ENCODE assay signal across 23 cellular contexts in the genomic region with DNA sequence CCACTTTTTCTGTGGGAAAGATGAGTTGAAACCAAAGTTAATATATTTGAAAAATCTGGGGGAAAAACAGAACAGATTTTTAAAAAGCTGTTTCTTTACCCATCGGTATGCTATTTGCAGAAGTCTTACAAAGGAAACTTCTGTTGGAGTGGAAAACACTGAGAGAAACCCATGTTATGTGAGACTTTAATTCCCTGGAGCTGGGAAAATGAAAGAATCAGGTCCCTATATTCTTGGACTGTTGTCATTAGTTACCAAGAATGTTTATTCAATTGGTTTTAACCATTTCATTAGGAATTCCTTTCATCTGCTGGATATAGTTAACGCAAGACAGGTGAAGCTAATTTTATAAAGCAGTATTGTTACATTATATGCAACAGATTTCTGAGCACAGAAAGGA.
DNase-seq lines count a peak whose midpoint lies in the region; TF ChIP-seq lines count a peak whose summit lies in the region.
"Had no signal": no experiment of that assay in that cellular context is flagged by ENCODE, and none has a peak within 500 bp of the region (broad histone marks: within the 10 kb centered on the region; RNA-seq: fewer than 3 reads in every experiment).

No MANE protein-coding gene starts in this region.

- no peak overlapping the region for H3K23ac ChIP-seq in H9 (ENCODE audit: insufficient read length, low read depth, low read length)

- POLR2A ChIA-PET in HEK293 (lab: Yijun Ruan, JAX) = no interaction called here
- POLR2A ChIA-PET in activated CD4-positive, alpha-beta T cell treated with anti-CD3 and anti-CD28 coated beads, Interleukin-2, amount 10 ng/mL, durations not matched to agents 7 days and 5 days (lab: Charles Lee) = no interaction called here

- H3K4me2 ChIP-seq in H9 (ENCODE audit: insufficient read depth, insufficient read length, low read length) = no peak overlapping the region
- H3K4me2 ChIP-seq: A549; BLaER1 treated with 17β-estradiol and CSF1 and Interleukin-3, amounts not matched to agents 10 nM and 100 nM had no signal

- no peak overlapping the region for H2BK120ac ChIP-seq in H9 (ENCODE audit: low read depth, low read length, poor library complexity, severe bottlenecking)

- no peak overlapping the region for H2BK12ac ChIP-seq in H9 (ENCODE audit: insufficient read length, low read depth, low read length)

- H3K4me3 Mint-ChIP-seq in chondrocyte (ENCODE audit: unreplicated experiment) (no peak overlapping the region), H9 (no peak overlapping the region)
- H3K4me3 Mint-ChIP-seq in activated CD4-positive, alpha-beta T cell treated with anti-CD3 and anti-CD28 coated beads, Interleukin-2, amount 10 ng/mL, durations not matched to agents 7 days and 5 days = no peak overlapping the region
- H3K4me3 Mint-ChIP-seq: CD14-positive monocyte; CD4-positive, alpha-beta T cell; CD8-positive, alpha-beta memory T cell; HFFc6 had no signal

- no peaks in the 10 kb centered on the region for H3K27me3 Mint-ChIP-seq in chondrocyte (ENCODE audit: low read depth)
- peaks cover 2% of the 10 kb centered on the region for H3K27me3 Mint-ChIP-seq in activated CD4-positive, alpha-beta T cell treated with anti-CD3 and anti-CD28 coated beads, Interleukin-2, amount 10 ng/mL, durations not matched to agents 7 days and 5 days
- no peaks in the 10 kb centered on the region for H3K27me3 Mint-ChIP-seq in H9 (ENCODE audit: low read depth)

- H2BK15ac ChIP-seq in H9 (ENCODE audit: low read depth, low read length) = no peak overlapping the region

- no peaks in the 10 kb centered on the region for H3K36me3 Mint-ChIP-seq in chondrocyte (ENCODE audit: low read depth)
- no peaks in the 10 kb centered on the region for H3K36me3 Mint-ChIP-seq in activated CD4-positive, alpha-beta T cell treated with anti-CD3 and anti-CD28 coated beads, Interleukin-2, amount 10 ng/mL, durations not matched to agents 7 days and 5 days (ENCODE audit: low read depth)
- H3K36me3 Mint-ChIP-seq in H9 (ENCODE audit: insufficient read depth in 1 of 3, low read depth in 3 of 3) = peaks cover 0 to 2% (median 0%) of the 10 kb centered on the region in 3 experiments; a peak in 3 of 7 replicates
- H3K36me3 Mint-ChIP-seq: CD14-positive monocyte; CD8-positive, alpha-beta memory T cell had no signal

- H3K27ac Mint-ChIP-seq in chondrocyte (ENCODE audit: unreplicated experiment) (peak overlapping the region; percentile 39), H9 (no peak overlapping the region)
- no peak overlapping the region for H3K27ac Mint-ChIP-seq in activated CD4-positive, alpha-beta T cell treated with anti-CD3 and anti-CD28 coated beads, Interleukin-2, amount 10 ng/mL, durations not matched to agents 7 days and 5 days
- H3K27ac Mint-ChIP-seq: CD14-positive monocyte; CD4-positive, alpha-beta T cell; CD8-positive, alpha-beta memory T cell; HFFc6 had no signal

- no peak overlapping the region for H2AK5ac ChIP-seq in H9 (ENCODE audit: insufficient read length, low read length)

- H3K14ac ChIP-seq in H9 (ENCODE audit: insufficient read depth, low read length) = no peak overlapping the region

- H3K9me3 ChIP-seq in HEK293 (ENCODE audit: control insufficient read depth, insufficient read depth, low read depth, low read length) (no peaks in the 10 kb centered on the region), H9 (ENCODE audit: control insufficient read depth, low read depth, low read length) (no peaks in the 10 kb centered on the region)
- H3K9me3 ChIP-seq: A549, BE2C had no signal

- H3K56ac ChIP-seq in H9 (ENCODE audit: insufficient read length, low read depth, low read length) = no peak overlapping the region

- no peak overlapping the region for H2AFZ ChIP-seq in H9 (ENCODE audit: low read length)

- no peak overlapping the region for H2BK20ac ChIP-seq in H9 (ENCODE audit: low read depth, low read length, poor library complexity, severe bottlenecking)

- DNase-seq in COLO829 (ENCODE audit: low spot score) = peak; percentile 8
- DNase-seq in chondrocyte (ENCODE audit: low spot score) = no peak
- peak; percentile 53 for DNase-seq in foreskin melanocyte
- DNase-seq in NCI-H1092 (lab: John Stamatoyannopoulos, UW) = no peak
- DNase-seq in activated CD4-positive, alpha-beta T cell treated with anti-CD3 and anti-CD28 coated beads, Interleukin-2, amount 10 ng/mL, durations not matched to agents 7 days and 5 days = no peak
- no peak for DNase-seq in H9
- DNase-seq in NCI-H446 treated with DMSO at 0.1 percent for 48 hours (lab: John Stamatoyannopoulos, UW) = no peak
- DNase-seq: 8988T; ACHN; AML-193; BE2C; Calu3; CD4-positive, alpha-beta T cell; CD8-positive, alpha-beta memory T cell; COR-L47; DMS53; DND-41; H7; HFFc6 had no signal

- H3K27me3 ChIP-seq in H9 (ENCODE audit: insufficient read depth, low read length) = no peaks in the 10 kb centered on the region
- H3K27me3 ChIP-seq: BLaER1 treated with 17β-estradiol and CSF1 and Interleukin-3, amounts not matched to agents 10 nM and 100 nM had no signal

- H3K23me2 ChIP-seq in H9 (ENCODE audit: insufficient read length, low read depth, low read length, poor library complexity, severe bottlenecking) = no peaks in the 10 kb centered on the region

- H3K9me3 Mint-ChIP-seq in chondrocyte (ENCODE audit: low read depth) (peaks cover 1% of the 10 kb centered on the region), H9 (peaks cover 3 to 6% of the 10 kb centered on the region in 2 experiments; a peak in 3 of 5 replicates)
- no peaks in the 10 kb centered on the region for H3K9me3 Mint-ChIP-seq in activated CD4-positive, alpha-beta T cell treated with anti-CD3 and anti-CD28 coated beads, Interleukin-2, amount 10 ng/mL, durations not matched to agents 7 days and 5 days
- H3K9me3 Mint-ChIP-seq: CD4-positive, alpha-beta T cell had no signal

- no peaks in the 10 kb centered on the region for H3K79me2 ChIP-seq in H9 (ENCODE audit: insufficient read depth, low read length)

- H4K8ac ChIP-seq in H9 (replicated peaks; ENCODE audit: insufficient read length, low read depth, low read length) = no peak overlapping the region

- H4K20me1 ChIP-seq in H9 (ENCODE audit: control insufficient read depth, insufficient read depth, insufficient read length) = no peaks in the 10 kb centered on the region
- H4K20me1 ChIP-seq: BLaER1 treated with 17β-estradiol and CSF1 and Interleukin-3, amounts not matched to agents 10 nM and 100 nM had no signal

- no peak for TF ChIP-seq CTCF in HEK293 (tag by site-specific recombination; IDR thresholded peaks at IDR 0.05)
- no peak for TF ChIP-seq CTCF in chondrocyte (IDR thresholded peaks at IDR 0.05)
- TF ChIP-seq CTCF in H9 (conservative IDR thresholded peaks at IDR 0.05) = no peak

- H3K18ac ChIP-seq in H9 (ENCODE audit: insufficient read length, low read depth, low read length) = no peak overlapping the region

- no peak overlapping the region for H3K27ac ChIP-seq in HEK293 (ENCODE audit: extremely low read depth, low read depth, low read length)
- H3K27ac ChIP-seq in H9 (ENCODE audit: insufficient read length, low read depth, low read length) = no peak overlapping the region
- H3K27ac ChIP-seq: A549; BLaER1 treated with 17β-estradiol and CSF1 and Interleukin-3, amounts not matched to agents 10 nM and 100 nM had no signal

- H3K79me1 ChIP-seq in H9 (ENCODE audit: insufficient read depth, low read depth, low read length, poor library complexity, severe bottlenecking) = no peaks in the 10 kb centered on the region

- no peak overlapping the region for H4K91ac ChIP-seq in H9 (ENCODE audit: insufficient read length, low read depth, low read length)

- H3K4me3 ChIP-seq in HEK293 (ENCODE audit: low read depth, low read length) = no peak overlapping the region
- H3K4me3 ChIP-seq: A549; BLaER1 treated with 17β-estradiol and CSF1 and Interleukin-3, amounts not matched to agents 10 nM and 100 nM had no signal

- WGBS in H9 (ENCODE audit: extremely low coverage, insufficient read length, low lambda C conversion rate) = no CpG with 5 or more reads among the region's 2 CpGs

- CTCF ChIA-PET in HEK293 (lab: Yijun Ruan, JAX) = interaction anchor here (0.7 to 2.7 kb wide), 11 partner anchors 9 to 318 kb away, joined by 3 to 16 read pairs (median 4); no protein-coding TSS in a partner anchor
- CTCF ChIA-PET in activated CD4-positive, alpha-beta T cell treated with anti-CD3 and anti-CD28 coated beads, Interleukin-2, amount 10 ng/mL, durations not matched to agents 7 days and 5 days (lab: Charles Lee) = no interaction called here

- H3K4me1 ChIP-seq in HEK293 (ENCODE audit: control insufficient read depth, insufficient read depth, low read length) (no peaks in the 10 kb centered on the region), H9 (ENCODE audit: insufficient read depth, low read length) (no peaks in the 10 kb centered on the region)
- H3K4me1 ChIP-seq: A549, BE2C had no signal

- no peak overlapping the region for H3K9ac ChIP-seq in H9 (ENCODE audit: extremely low read depth, insufficient read length, low read length)
- H3K9ac ChIP-seq: BLaER1 treated with 17β-estradiol and CSF1 and Interleukin-3, amounts not matched to agents 10 nM and 100 nM had no signal

- H3K4me1 Mint-ChIP-seq in chondrocyte (ENCODE audit: low read depth) (peaks cover 64% of the 10 kb centered on the region), H9 (peaks cover 7 to 10% of the 10 kb centered on the region in 2 experiments)
- H3K4me1 Mint-ChIP-seq in activated CD4-positive, alpha-beta T cell treated with anti-CD3 and anti-CD28 coated beads, Interleukin-2, amount 10 ng/mL, durations not matched to agents 7 days and 5 days = no peaks in the 10 kb centered on the region
- H3K4me1 Mint-ChIP-seq: CD14-positive monocyte; CD8-positive, alpha-beta memory T cell had no signal

- H3K36me3 ChIP-seq in HEK293 (ENCODE audit: control insufficient read depth in 2 of 2, insufficient read depth in 1 of 2, low read length in 2 of 2) = no peaks in the 10 kb centered on the region
- H3K36me3 ChIP-seq: BE2C; BLaER1 treated with 17β-estradiol and CSF1 and Interleukin-3, amounts not matched to agents 10 nM and 100 nM had no signal

- H4K5ac ChIP-seq in H9 (ENCODE audit: insufficient read length, low read depth, low read length) = no peak overlapping the region

- H2BK5ac ChIP-seq in H9 (ENCODE audit: insufficient read length, low read length) = no peak overlapping the region

- H3T11ph ChIP-seq in H9 (ENCODE audit: low read length) = no peak overlapping the region

- no peak overlapping the region for H3K4ac ChIP-seq in H9 (ENCODE audit: low read depth, low read length)

TF ChIP-seq in HEK293, 187 proteins besides CTCF, POLR2A, EP300 and RAD21:
- TF ChIP-seq ZNF175 (tag by site-specific recombination; IDR thresholded peaks at IDR 0.05) (no peak), ZNF558 (tag by site-specific recombination; IDR thresholded peaks at IDR 0.05) (peak; percentile 54; the same call in 1 of the 2 replicates)

Comparison
In these comparisons a context has a peak if more than half of its experiments do, and no peak if none do; other contexts are left out.
1. DNase-seq: peak in COLO829 (single experiment) and foreskin melanocyte (single experiment); none in chondrocyte (single experiment), NCI-H1092 (single experiment), activated CD4-positive, alpha-beta T cell treated with anti-CD3 and anti-CD28 coated beads, Interleukin-2, amount 10 ng/mL, durations not matched to agents 7 days and 5 days (single experiment), H9 (single experiment) and NCI-H446 treated with DMSO at 0.1 percent for 48 hours (single experiment).